15 cellular contexts compared by ENCODE assay signal in genomic region chr11:46298699-46299424, GRCh38. TPM values are rescaled to one million over a fixed set of nuclear protein-coding genes. Genes with fewer than 3 reads are reported as not detected.
DNase-seq lines count a peak whose midpoint lies in the region; ATAC-seq and TF ChIP-seq lines count a peak whose summit lies in the region.
"Had no signal": no experiment of that assay in that cellular context is flagged by ENCODE, and none has a peak within 500 bp of the region (broad histone marks: within the 10 kb centered on the region; RNA-seq: fewer than 3 reads in every experiment).

No MANE protein-coding gene starts in this region.

- no peaks in the 10 kb centered on the region for H3K36me3 ChIP-seq in RWPE2 (ENCODE audit: low read depth)
- H3K36me3 ChIP-seq in endodermal cell (ENCODE audit: control insufficient read depth, insufficient read depth, low read length), result peaks cover 9% of the 10 kb centered on the region
- H3K36me3 ChIP-seq: left lung had no signal

- no peak overlapping the region for H3K4me3 ChIP-seq in RWPE2 (ENCODE audit: severe bottlenecking)
- H3K4me3 ChIP-seq in fibroblast of mammary gland (ENCODE audit: control insufficient read depth, low read depth, low read length), result peak overlapping the region; percentile 22
- H3K4me3 ChIP-seq in endodermal cell (ENCODE audit: low read length), result no peak overlapping the region
- H3K4me3 ChIP-seq: left lung had no signal

- H3K27ac ChIP-seq in RWPE2 (ENCODE audit: poor library complexity, severe bottlenecking) (peak overlapping the region; percentile 40), endodermal cell (ENCODE audit: low read depth, low read length) (no peak overlapping the region)
- H3K27ac ChIP-seq: HL-60, left lung had no signal

- whole genome bisulfite sequencing in endodermal cell (ENCODE audit: insufficient coverage in 1 of 2, insufficient read length in 1 of 2), 2 experiments, result 85 to 100% methylated on average over 6 to 8 of the region's 8 CpGs

- peak; percentile 62 for ATAC-seq in RWPE2 (ENCODE audit: low read depth)
- ATAC-seq in HG03280 (IDR thresholded peaks at IDR 0.05; ENCODE audit: unreplicated experiment), result no peak
- no peak for ATAC-seq in HG03469 (IDR thresholded peaks at IDR 0.05; ENCODE audit: unreplicated experiment)
- no peak for ATAC-seq in GM18511 (IDR thresholded peaks at IDR 0.05; ENCODE audit: unreplicated experiment)
- ATAC-seq: left lung had no signal

- H3K4me1 ChIP-seq in RWPE2 (ENCODE audit: insufficient read depth, poor library complexity, severe bottlenecking) (peaks cover 18% of the 10 kb centered on the region), endodermal cell (ENCODE audit: control insufficient read depth, insufficient read depth, low read length) (peaks cover 17% of the 10 kb centered on the region)

- H3K27me3 ChIP-seq in RWPE2 (ENCODE audit: insufficient read depth, poor library complexity, severe bottlenecking), result no peaks in the 10 kb centered on the region
- no peaks in the 10 kb centered on the region for H3K27me3 ChIP-seq in endodermal cell (ENCODE audit: control insufficient read depth, insufficient read depth, low read length, poor library complexity, severe bottlenecking)

- peaks cover 10% of the 10 kb centered on the region for H3K36me3 Mint-ChIP-seq in endodermal cell (ENCODE audit: low read depth)

- H3K4me1 Mint-ChIP-seq in endodermal cell, result peaks cover 16% of the 10 kb centered on the region

- peak; percentile 86 for DNase-seq in HCEC 1CT
- no peak for DNase-seq in RWPE2 (ENCODE audit: low spot score)
- DNase-seq in fibroblast of mammary gland (ENCODE audit: low read depth), result peak; percentile 92
- peak; percentile 81 for DNase-seq in stromal cell of bone marrow (ENCODE audit: low read depth)
- DNase-seq in endodermal cell, result no peak
- DNase-seq: DMS79 treated with DMSO at 0.1 percent for 48 hours; foreskin melanocyte; left lung; nucleus accumbens; stimulated activated naive CD4-positive, alpha-beta T cell treated with Interleukin-2 at 50 U/mL for 16 hours had no signal

- no peaks in the 10 kb centered on the region for H3K9me3 Mint-ChIP-seq in endodermal cell
- H3K9me3 Mint-ChIP-seq: brain had no signal

- no peaks in the 10 kb centered on the region for H3K27me3 Mint-ChIP-seq in endodermal cell (ENCODE audit: insufficient read depth)

- H3K9ac ChIP-seq in endodermal cell (ENCODE audit: extremely low read depth, low read length, poor library complexity, severe bottlenecking), result no peak overlapping the region

- H3K27ac Mint-ChIP-seq in endodermal cell, result no peak overlapping the region

- TF ChIP-seq CTCF in RWPE2 (IDR thresholded peaks at IDR 0.05; ENCODE audit: poor library complexity, severe bottlenecking) (no peak), fibroblast of mammary gland (conservative IDR thresholded peaks at IDR 0.05; ENCODE audit: control insufficient read depth, insufficient read depth, low read depth, low read length) (no peak), endodermal cell (conservative IDR thresholded peaks at IDR 0.05) (no peak)

- H3K9me3 ChIP-seq in RWPE2 (ENCODE audit: severe bottlenecking), result no peaks in the 10 kb centered on the region
- no peaks in the 10 kb centered on the region for H3K9me3 ChIP-seq in endodermal cell (ENCODE audit: control insufficient read depth, low read length)
- H3K9me3 ChIP-seq: left lung had no signal

- no peak overlapping the region for H3K4me3 Mint-ChIP-seq in endodermal cell
- H3K4me3 Mint-ChIP-seq: brain had no signal

RNA-seq across cellular contexts. Expression of gene CREB3L1, which starts 21.4 kb away (rescaled TPM):
- total RNA-seq in endodermal cell, result 1 to 10 TPM; 8.8 to 9.9 TPM
- 6.6 TPM for polyA plus RNA-seq in endodermal cell (2013, experiment 1 of 2)
- 7.5 TPM for polyA plus RNA-seq in endodermal cell (2013, experiment 2 of 2)

RNA-seq across cellular contexts. Expression of gene DGKZ, which starts 48.4 kb away (rescaled TPM):
- 10 to 100 TPM; 49.6 to 57.3 TPM for total RNA-seq in endodermal cell
- polyA plus RNA-seq in endodermal cell (2013, experiment 1 of 2), result 40.7 TPM
- polyA plus RNA-seq in endodermal cell (2013, experiment 2 of 2), result 38.7 TPM

Comparison
In these comparisons a context has a peak if more than half of its experiments do, and no peak if none do; other contexts are left out.
1. DNase-seq: peak in HCEC 1CT (single experiment), fibroblast of mammary gland (single experiment) and stromal cell of bone marrow (single experiment); none in RWPE2 (single experiment) and endodermal cell (single experiment).